Comparison of ENCODE assay signal across 13 cellular contexts in the genomic region with DNA sequence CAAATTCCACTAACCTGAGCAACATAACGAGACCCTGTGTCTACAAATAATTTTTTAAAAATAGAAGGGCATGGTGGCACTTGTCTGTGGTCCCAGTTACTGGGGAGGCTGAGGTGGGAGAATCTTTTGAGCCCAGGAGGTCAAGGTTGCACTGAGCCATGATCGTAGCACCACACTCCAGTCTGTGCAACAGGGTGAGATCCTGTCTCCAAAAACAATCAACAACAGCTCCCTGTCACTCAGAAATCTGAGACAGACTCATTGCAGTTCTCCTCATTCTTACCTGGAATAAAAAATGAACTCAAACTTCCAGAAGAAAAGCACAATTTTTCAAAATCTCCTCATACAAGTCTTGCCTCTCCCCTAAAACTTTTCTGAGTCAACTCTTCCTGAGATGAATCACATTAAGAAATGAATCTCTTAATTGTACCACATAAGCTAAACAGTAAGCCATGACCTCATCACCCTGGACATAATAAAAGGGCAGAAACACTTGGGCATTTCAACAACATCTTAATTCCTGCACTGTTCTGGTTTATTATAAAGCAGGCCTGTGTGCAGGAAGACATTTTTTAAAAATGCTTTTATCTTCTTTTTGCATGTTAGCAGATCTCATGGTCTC.
DNase-seq lines count a peak whose midpoint lies in the region; ATAC-seq, FAIRE-seq and TF ChIP-seq lines count a peak whose summit lies in the region.
"Had no signal": no experiment of that assay in that cellular context is flagged by ENCODE, and none has a peak within 500 bp of the region (broad histone marks: within the 10 kb centered on the region; RNA-seq: fewer than 3 reads in every experiment).

No MANE protein-coding gene starts in this region.

- no peak overlapping the region for H2BK120ac ChIP-seq in neuronal stem cell (ENCODE audit: low read depth, low read length)

- H3K23ac ChIP-seq in neuronal stem cell (ENCODE audit: low read depth, low read length, poor library complexity), result no peak overlapping the region

- H2BK12ac ChIP-seq in neuronal stem cell (ENCODE audit: low read length), result no peak overlapping the region

- no peaks in the 10 kb centered on the region for H3K79me1 ChIP-seq in neuronal stem cell (ENCODE audit: low read depth, low read length)

- H3K9me3 ChIP-seq in neuronal stem cell (replicated peaks in 1 of 2; ENCODE audit: control insufficient read depth in 2 of 2, insufficient read depth in 1 of 2, low read depth in 1 of 2, low read length in 2 of 2), result no peaks in the 10 kb centered on the region
- H3K9me3 ChIP-seq in esophagus squamous epithelium, result no peaks in the 10 kb centered on the region
- H3K9me3 ChIP-seq: SJCRH30, thoracic aorta had no signal

- H2BK5ac ChIP-seq in neuronal stem cell (ENCODE audit: low read length), result no peak overlapping the region

- no peak overlapping the region for H3K4ac ChIP-seq in neuronal stem cell (ENCODE audit: low read length)

- H2AK5ac ChIP-seq in neuronal stem cell (ENCODE audit: low read depth, low read length), result no peak overlapping the region

- H3K36me3 ChIP-seq in neuronal stem cell (replicated peaks in 1 of 2; ENCODE audit: control insufficient read depth in 2 of 2, insufficient read depth in 2 of 2, low read length in 2 of 2) (no peaks in the 10 kb centered on the region), esophagus squamous epithelium (no peaks in the 10 kb centered on the region)
- H3K36me3 ChIP-seq: SJCRH30, thoracic aorta had no signal

- no CpG with 5 or more reads among the region's 2 CpGs for WGBS in neuronal stem cell (ENCODE audit: extremely low coverage in 2 of 2, insufficient read length in 2 of 2, insufficient replicate concordance in 1 of 2), 2 donors
- 58 to 64% methylated on average over 2 of the region's 2 CpGs for WGBS in esophagus squamous epithelium, 2 donors

- H4K91ac ChIP-seq in neuronal stem cell (ENCODE audit: low read depth, low read length, poor library complexity), result no peak overlapping the region

- peaks cover 3 to 4% of the 10 kb centered on the region in 2 donors for H3K4me1 ChIP-seq in neuronal stem cell (ENCODE audit: control insufficient read depth in 2 of 2, insufficient read depth in 1 of 2, low read depth in 1 of 2, low read length in 2 of 2)
- peaks cover 0 to 20% (median 3%) of the 10 kb centered on the region in 3 donors for H3K4me1 ChIP-seq in esophagus squamous epithelium

- intact Hi-C loops in esophagus squamous epithelium (cut with DNase I), result no loop called here

- H3K4me3 ChIP-seq in neuronal stem cell (ENCODE audit: low read length in 2 of 2), result no peak overlapping the region
- no peak overlapping the region for H3K4me3 ChIP-seq in esophagus squamous epithelium
- H3K4me3 ChIP-seq: SJCRH30, thoracic aorta had no signal

- H3K27me3 ChIP-seq in neuronal stem cell (ENCODE audit: control insufficient read depth in 3 of 3, insufficient read depth in 3 of 3, low read depth in 1 of 3, low read length in 3 of 3) (no peaks in the 10 kb centered on the region), esophagus squamous epithelium (peaks cover 0 to 11% (median 0%) of the 10 kb centered on the region in 4 donors)
- H3K27me3 ChIP-seq: SJCRH30 had no signal

- no peak overlapping the region for H2BK15ac ChIP-seq in neuronal stem cell (ENCODE audit: low read length)

- H3K9ac ChIP-seq in neuronal stem cell (ENCODE audit: low read depth, low read length, poor library complexity), result no peak overlapping the region

- TF ChIP-seq CTCF in esophagus squamous epithelium (IDR thresholded peaks at IDR 0.05), result no peak

- no peak overlapping the region for H4K8ac ChIP-seq in neuronal stem cell (ENCODE audit: low read depth, low read length)

- DNase-seq in NCI-H226, result peak; percentile 52
- DNase-seq in neuronal stem cell (ENCODE audit: low spot score), result no peak
- DNase-seq in esophagus squamous epithelium (lab: John Stamatoyannopoulos, UW), result no peak
- no peak for DNase-seq in GOT3 (lab: John Stamatoyannopoulos, UW)
- DNase-seq in iPS-NIHi7 (ENCODE audit: extremely low spot score), result no peak
- no peak for DNase-seq in left lobe of liver (ENCODE audit: low spot score)
- DNase-seq: NCI-H748 treated with DMSO at 0.1 percent for 48 hours had no signal

- ATAC-seq in esophagus mucosa (peak; percentile 78), left lobe of liver (no peak)
- ATAC-seq: sciatic nerve, WTC11 had no signal

- H3K27ac ChIP-seq in neuronal stem cell (replicated peaks; ENCODE audit: low read length) (no peak overlapping the region), esophagus squamous epithelium (no peak overlapping the region)
- H3K27ac ChIP-seq: SJCRH30, thoracic aorta had no signal

- H3K14ac ChIP-seq in neuronal stem cell (ENCODE audit: low read length), result no peak overlapping the region

- no peak for TF ChIP-seq POLR2A in esophagus squamous epithelium (IDR thresholded peaks at IDR 0.05)

- no peak overlapping the region for H3K18ac ChIP-seq in neuronal stem cell (ENCODE audit: low read length)

- peak; percentile 93 for FAIRE-seq in G401.6 (lab: Jason Lieb, UNC)

- peak overlapping the region; percentile 36 for H2AFZ ChIP-seq in neuronal stem cell (ENCODE audit: low read length)

- H3K4me2 ChIP-seq in neuronal stem cell (ENCODE audit: insufficient read depth, low read length, poor library complexity, severe bottlenecking), result no peak overlapping the region
